In genomic region chr14:92747701-92748258, GRCh38 we compare ENCODE assay signal across 8 cellular contexts. TPM values are rescaled to one million over a fixed set of nuclear protein-coding genes. Genes with fewer than 3 reads are reported as not detected.
DNase-seq lines count a peak whose midpoint lies in the region; ATAC-seq and TF ChIP-seq lines count a peak whose summit lies in the region.

No MANE protein-coding gene starts in this region.

- H3K36me3 ChIP-seq in BE2C, result 0 out of 2 replicates have a peak, but pooled peaks cover 3% of the 10 kb centered on the region

- POLR2A ChIA-PET in activated CD4-positive, alpha-beta memory T cell treated with anti-CD3 and anti-CD28 coated beads, Interleukin-2, amount 10 ng/mL, durations not matched to agents 7 days and 5 days (lab: Charles Lee), result interaction anchor here (0.7 to 1.0 kb wide), 2 partner anchors 20 to 33 kb away, joined by 4 read pairs; no protein-coding TSS in a partner anchor

- H3K27me3 ChIP-seq in BE2C, result no peaks in the 10 kb centered on the region

- ATAC-seq in GM21825 (IDR thresholded peaks at IDR 0.05; ENCODE audit: unreplicated experiment), result peak; percentile 23

- CTCF ChIA-PET in activated CD4-positive, alpha-beta memory T cell treated with anti-CD3 and anti-CD28 coated beads, Interleukin-2, amount 10 ng/mL, durations not matched to agents 7 days and 5 days (lab: Charles Lee), result interaction anchor here (1.2 kb wide), 1 partner anchor 19 kb away, joined by 3 read pairs; no protein-coding TSS in a partner anchor

- DNase-seq in BE2C (no peak), glutamatergic neuron (no peak), progenitor cell of endocrine pancreas (ENCODE audit: low spot score, unreplicated experiment) (no peak), SKM-1 (lab: John Stamatoyannopoulos, UW; ENCODE audit: unreplicated experiment) (no peak), NCI-H1417 treated with DMSO at 0.1 percent for 48 hours (lab: John Stamatoyannopoulos, UW) (no peak)
- DNase-seq in activated CD4-positive, alpha-beta memory T cell treated with anti-CD3 and anti-CD28 coated beads, Interleukin-2, amount 10 ng/mL, durations not matched to agents 7 days and 5 days, result no peak
- DNase-seq in stimulated activated CD4-positive, alpha-beta T cell treated with anti-CD3 and anti-CD28 coated beads, Interleukin-2, amount 100 ng/mL, for 48 hours, result no peak

- no peaks in the 10 kb centered on the region for H3K9me3 ChIP-seq in BE2C

- H3K4me1 ChIP-seq in BE2C, result no peaks in the 10 kb centered on the region

- H3K4me1 Mint-ChIP-seq in activated CD4-positive, alpha-beta memory T cell treated with anti-CD3 and anti-CD28 coated beads, Interleukin-2, amount 10 ng/mL, durations not matched to agents 7 days and 5 days, result peaks cover 35% of the 10 kb centered on the region
- H3K4me1 Mint-ChIP-seq in glutamatergic neuron (ENCODE audit: low read depth, unreplicated experiment) (peaks cover 12% of the 10 kb centered on the region), progenitor cell of endocrine pancreas (ENCODE audit: low read depth) (peaks cover 12% of the 10 kb centered on the region)

- no peak overlapping the region for H3K27ac Mint-ChIP-seq in activated CD4-positive, alpha-beta memory T cell treated with anti-CD3 and anti-CD28 coated beads, Interleukin-2, amount 10 ng/mL, durations not matched to agents 7 days and 5 days
- H3K27ac Mint-ChIP-seq in glutamatergic neuron (ENCODE audit: unreplicated experiment), result peak overlapping the region; percentile 41
- peak overlapping the region; percentile 90 for H3K27ac Mint-ChIP-seq in progenitor cell of endocrine pancreas

- H3K27me3 Mint-ChIP-seq in activated CD4-positive, alpha-beta memory T cell treated with anti-CD3 and anti-CD28 coated beads, Interleukin-2, amount 10 ng/mL, durations not matched to agents 7 days and 5 days, result peaks cover 60% of the 10 kb centered on the region
- H3K27me3 Mint-ChIP-seq in glutamatergic neuron (ENCODE audit: unreplicated experiment) (peaks cover 1% of the 10 kb centered on the region), progenitor cell of endocrine pancreas (no peaks in the 10 kb centered on the region)

- peak overlapping the region; percentile 68 for H3K4me3 Mint-ChIP-seq in activated CD4-positive, alpha-beta memory T cell treated with anti-CD3 and anti-CD28 coated beads, Interleukin-2, amount 10 ng/mL, durations not matched to agents 7 days and 5 days
- H3K4me3 Mint-ChIP-seq in glutamatergic neuron (ENCODE audit: unreplicated experiment) (peak overlapping the region; percentile 92), progenitor cell of endocrine pancreas (ENCODE audit: low read depth) (peak overlapping the region; percentile 81)

- H3K9me3 Mint-ChIP-seq in activated CD4-positive, alpha-beta memory T cell treated with anti-CD3 and anti-CD28 coated beads, Interleukin-2, amount 10 ng/mL, durations not matched to agents 7 days and 5 days, result peaks cover 3% of the 10 kb centered on the region
- peaks cover 3% of the 10 kb centered on the region for H3K9me3 Mint-ChIP-seq in glutamatergic neuron (ENCODE audit: unreplicated experiment)
- H3K9me3 Mint-ChIP-seq in progenitor cell of endocrine pancreas (ENCODE audit: low read depth), result no peaks in the 10 kb centered on the region

- H3K4me3 ChIP-seq in BE2C (ENCODE audit: low read depth, low read length), result peak overlapping the region; percentile 74

- TF ChIP-seq CTCF in BE2C (IDR thresholded peaks at IDR 0.05; ENCODE audit: low read depth, low read length) (no peak), glutamatergic neuron (IDR thresholded peaks at IDR 0.05; ENCODE audit: partially characterized antibody, unreplicated experiment) (no peak), progenitor cell of endocrine pancreas (IDR thresholded peaks at IDR 0.05; ENCODE audit: unreplicated experiment) (no peak)

- H3K36me3 Mint-ChIP-seq in activated CD4-positive, alpha-beta memory T cell treated with anti-CD3 and anti-CD28 coated beads, Interleukin-2, amount 10 ng/mL, durations not matched to agents 7 days and 5 days (ENCODE audit: low read depth), result peaks cover 2% of the 10 kb centered on the region
- H3K36me3 Mint-ChIP-seq in glutamatergic neuron (ENCODE audit: unreplicated experiment), result peaks cover 3% of the 10 kb centered on the region
- peaks cover 4% of the 10 kb centered on the region for H3K36me3 Mint-ChIP-seq in progenitor cell of endocrine pancreas (ENCODE audit: insufficient read depth)

RNA-seq across cellular contexts. Expression of gene LGMN, which starts 0.6 kb away (rescaled TPM):
- polyA plus RNA-seq in BE2C (2012; ENCODE audit: insufficient read depth, insufficient read length, low read depth), result 76.6 TPM
- total RNA-seq in activated CD4-positive, alpha-beta memory T cell treated with anti-CD3 and anti-CD28 coated beads, Interleukin-2, amount 10 ng/mL, durations not matched to agents 7 days and 5 days, result 1 to 10 TPM; 5.3 to 5.9 TPM
- total RNA-seq in glutamatergic neuron (ENCODE audit: unreplicated experiment) (36.9 TPM), progenitor cell of endocrine pancreas (63.3 and 73.2 TPM in 2 replicates)

RNA-seq across cellular contexts. Expression of gene GOLGA5, which starts 46.3 kb away (rescaled TPM):
- polyA plus RNA-seq in BE2C (2012; ENCODE audit: insufficient read depth, insufficient read length, low read depth), result 31.1 TPM
- total RNA-seq in activated CD4-positive, alpha-beta memory T cell treated with anti-CD3 and anti-CD28 coated beads, Interleukin-2, amount 10 ng/mL, durations not matched to agents 7 days and 5 days, result 10 to 100 TPM; 22.2 to 24.0 TPM
- total RNA-seq in glutamatergic neuron (ENCODE audit: unreplicated experiment), result 28.2 TPM
- 29.7 TPM in 2 replicates for total RNA-seq in progenitor cell of endocrine pancreas
